Comparison of ENCODE assay signal across 12 cellular contexts in the genomic region with DNA sequence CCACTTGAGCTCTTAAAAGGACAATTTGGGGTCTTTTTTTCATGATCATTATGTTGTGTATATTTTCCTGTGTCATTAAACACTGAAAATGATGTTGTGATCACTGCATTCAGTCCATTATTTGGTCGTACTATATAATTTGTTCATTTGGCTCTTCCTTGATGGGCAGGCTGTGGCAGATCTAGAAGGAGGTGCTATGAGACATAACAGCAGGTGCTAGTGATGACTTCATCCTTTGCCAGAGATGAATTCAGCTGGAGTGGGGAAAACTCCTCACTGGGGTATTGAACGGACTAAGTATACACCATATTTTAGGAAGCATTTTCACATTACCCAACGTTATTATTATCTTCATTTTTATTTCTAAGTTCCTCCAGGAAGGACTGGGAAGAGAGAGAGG. TPM values are rescaled to one million over a fixed set of nuclear protein-coding genes. Genes with fewer than 3 reads are reported as not detected.
A peak's percentile ranks its signal among the peaks of the same experiment; 100 is the strongest.
DNase-seq lines count a peak whose midpoint lies in the region; ATAC-seq and TF ChIP-seq lines count a peak whose summit lies in the region.
"Had no signal": no experiment of that assay in that cellular context is flagged by ENCODE, and none has a peak within 500 bp of the region (broad histone marks: within the 10 kb centered on the region; RNA-seq: fewer than 3 reads in every experiment).

No MANE protein-coding gene starts in this region.

- H3K27ac ChIP-seq in Karpas-422 (ENCODE audit: low read length), result no peak overlapping the region

- DNase-seq in activated CD4-positive, alpha-beta memory T cell treated with anti-CD3 and anti-CD28 coated beads for 36 hours, result no peak
- no peak for DNase-seq in activated CD4-positive, alpha-beta memory T cell treated with anti-CD3 and anti-CD28 coated beads, Interleukin-2, amount 10 ng/mL, durations not matched to agents 7 days and 5 days
- DNase-seq in NCI-H1694 treated with DMSO at 0.1 percent for 48 hours (lab: John Stamatoyannopoulos, UW) (peak; percentile 33), omental fat pad (ENCODE audit: low spot score) (no peak), Karpas-422 (no peak)
- DNase-seq in activated CD8-positive, alpha-beta T cell treated with anti-CD3 and anti-CD28 coated beads, Interleukin-2, amount 10 ng/mL, durations not matched to agents 7 days and 5 days, result no peak
- DNase-seq: MG63, SIG-M5 had no signal

- TF ChIP-seq CTCF in nephron (IDR thresholded peaks at IDR 0.05; ENCODE audit: unreplicated experiment in 3 of 3) (no peak), omental fat pad (IDR thresholded peaks at IDR 0.05) (no peak)

- no peaks in the 10 kb centered on the region for H3K27me3 Mint-ChIP-seq in activated CD4-positive, alpha-beta memory T cell treated with anti-CD3 and anti-CD28 coated beads for 36 hours
- H3K27me3 Mint-ChIP-seq in activated CD4-positive, alpha-beta memory T cell treated with anti-CD3 and anti-CD28 coated beads, Interleukin-2, amount 10 ng/mL, durations not matched to agents 7 days and 5 days, result no peaks in the 10 kb centered on the region
- no peaks in the 10 kb centered on the region for H3K27me3 Mint-ChIP-seq in activated CD8-positive, alpha-beta T cell treated with anti-CD3 and anti-CD28 coated beads, Interleukin-2, amount 10 ng/mL, durations not matched to agents 7 days and 5 days (ENCODE audit: low read depth)
- H3K27me3 Mint-ChIP-seq in nephron (ENCODE audit: low read depth), result peaks cover 6% of the 10 kb centered on the region
- H3K27me3 Mint-ChIP-seq: progenitor cell of endocrine pancreas, type B pancreatic cell had no signal

- no peak overlapping the region for H3K4me2 ChIP-seq in Karpas-422 (ENCODE audit: low read depth, low read length, poor library complexity, severe bottlenecking)

- POLR2A ChIA-PET in activated CD4-positive, alpha-beta memory T cell treated with anti-CD3 and anti-CD28 coated beads for 36 hours (lab: Charles Lee), result no interaction called here
- POLR2A ChIA-PET in activated CD4-positive, alpha-beta memory T cell treated with anti-CD3 and anti-CD28 coated beads, Interleukin-2, amount 10 ng/mL, durations not matched to agents 7 days and 5 days (lab: Charles Lee), result interaction anchor here (1.3 kb wide), 1 partner anchor 11 kb away, joined by 4 read pairs; no protein-coding TSS in a partner anchor
- POLR2A ChIA-PET in activated CD8-positive, alpha-beta T cell treated with anti-CD3 and anti-CD28 coated beads, Interleukin-2, amount 10 ng/mL, durations not matched to agents 7 days and 5 days (lab: Charles Lee), result interaction anchor here (1.0 to 1.6 kb wide), 2 partner anchors 28 to 54 kb away, joined by 3 read pairs; no protein-coding TSS in a partner anchor

- no peak overlapping the region for H3K9ac ChIP-seq in Karpas-422 (ENCODE audit: low read length)

- H3K4me3 ChIP-seq in Karpas-422 (ENCODE audit: low read length), result no peak overlapping the region
- H3K4me3 ChIP-seq: MG63 had no signal

- H3K4me1 Mint-ChIP-seq in activated CD4-positive, alpha-beta memory T cell treated with anti-CD3 and anti-CD28 coated beads for 36 hours (ENCODE audit: low read depth), result peaks cover 57% of the 10 kb centered on the region
- H3K4me1 Mint-ChIP-seq in activated CD4-positive, alpha-beta memory T cell treated with anti-CD3 and anti-CD28 coated beads, Interleukin-2, amount 10 ng/mL, durations not matched to agents 7 days and 5 days, result peaks cover 50% of the 10 kb centered on the region
- H3K4me1 Mint-ChIP-seq in activated CD8-positive, alpha-beta T cell treated with anti-CD3 and anti-CD28 coated beads, Interleukin-2, amount 10 ng/mL, durations not matched to agents 7 days and 5 days (ENCODE audit: low read depth), result peaks cover 71% of the 10 kb centered on the region
- peaks cover 19% of the 10 kb centered on the region for H3K4me1 Mint-ChIP-seq in nephron

- intact Hi-C loops in activated CD4-positive, alpha-beta memory T cell treated with anti-CD3 and anti-CD28 coated beads for 36 hours (cut with micrococcal nuclease), result loop anchor here (2.0 kb wide), 1 partner anchor 29 kb away; no protein-coding TSS in a partner anchor

- peak overlapping the region; percentile 19 for H3K27ac Mint-ChIP-seq in activated CD4-positive, alpha-beta memory T cell treated with anti-CD3 and anti-CD28 coated beads for 36 hours
- no peak overlapping the region for H3K27ac Mint-ChIP-seq in activated CD4-positive, alpha-beta memory T cell treated with anti-CD3 and anti-CD28 coated beads, Interleukin-2, amount 10 ng/mL, durations not matched to agents 7 days and 5 days
- H3K27ac Mint-ChIP-seq in activated CD8-positive, alpha-beta T cell treated with anti-CD3 and anti-CD28 coated beads, Interleukin-2, amount 10 ng/mL, durations not matched to agents 7 days and 5 days, result peak overlapping the region; percentile 14
- peak overlapping the region; percentile 19 to 59 (median 41) for H3K27ac Mint-ChIP-seq in nephron

- H3K4me1 ChIP-seq in Karpas-422 (ENCODE audit: low read length), result peaks cover 8% of the 10 kb centered on the region

- no peak overlapping the region for H3K4me3 Mint-ChIP-seq in activated CD4-positive, alpha-beta memory T cell treated with anti-CD3 and anti-CD28 coated beads for 36 hours
- H3K4me3 Mint-ChIP-seq in activated CD4-positive, alpha-beta memory T cell treated with anti-CD3 and anti-CD28 coated beads, Interleukin-2, amount 10 ng/mL, durations not matched to agents 7 days and 5 days, result no peak overlapping the region
- H3K4me3 Mint-ChIP-seq in activated CD8-positive, alpha-beta T cell treated with anti-CD3 and anti-CD28 coated beads, Interleukin-2, amount 10 ng/mL, durations not matched to agents 7 days and 5 days, result no peak overlapping the region
- H3K4me3 Mint-ChIP-seq in nephron, result peak overlapping the region in 2 of 3 experiments; percentile 15 to 56

- H3K79me2 ChIP-seq in Karpas-422 (ENCODE audit: low read length), result no peaks in the 10 kb centered on the region

- no peak overlapping the region for H2AFZ ChIP-seq in Karpas-422 (ENCODE audit: low read length)

- no peaks in the 10 kb centered on the region for H3K36me3 ChIP-seq in Karpas-422 (ENCODE audit: insufficient read depth, low read length)
- H3K36me3 ChIP-seq: MG63 had no signal

- ATAC-seq in activated CD8-positive, alpha-beta T cell treated with anti-CD3 and anti-CD28 coated beads, Interleukin-2, amount 10 ng/mL, durations not matched to agents 7 days and 5 days, result no peak
- ATAC-seq in omental fat pad (ENCODE audit: low FRiP score) (no peak), HG03280 (IDR thresholded peaks at IDR 0.05; ENCODE audit: unreplicated experiment) (no peak)

- H3K9me3 ChIP-seq in Karpas-422 (ENCODE audit: low read length), result no peaks in the 10 kb centered on the region
- H3K9me3 ChIP-seq: MG63 had no signal

- no peaks in the 10 kb centered on the region for H3K9me2 ChIP-seq in Karpas-422 (replicated peaks; ENCODE audit: insufficient read depth, low read length)

- CTCF ChIA-PET in activated CD4-positive, alpha-beta memory T cell treated with anti-CD3 and anti-CD28 coated beads for 36 hours (lab: Charles Lee), result interaction anchor here (1.1 kb wide), 1 partner anchor 64 kb away, joined by 5 read pairs; no protein-coding TSS in a partner anchor
- CTCF ChIA-PET in activated CD4-positive, alpha-beta memory T cell treated with anti-CD3 and anti-CD28 coated beads, Interleukin-2, amount 10 ng/mL, durations not matched to agents 7 days and 5 days (lab: Charles Lee), result interaction anchor here (1.3 to 2.0 kb wide), 2 partner anchors 11 to 64 kb away, joined by 4 to 8 read pairs; no protein-coding TSS in a partner anchor
- CTCF ChIA-PET in activated CD8-positive, alpha-beta T cell treated with anti-CD3 and anti-CD28 coated beads, Interleukin-2, amount 10 ng/mL, durations not matched to agents 7 days and 5 days (lab: Charles Lee), result interaction anchor here (0.9 to 3.8 kb wide), 7 partner anchors 9 to 64 kb away, joined by 3 to 23 read pairs (median 4); no protein-coding TSS in a partner anchor

- no peaks in the 10 kb centered on the region for H3K9me3 Mint-ChIP-seq in activated CD4-positive, alpha-beta memory T cell treated with anti-CD3 and anti-CD28 coated beads for 36 hours
- H3K9me3 Mint-ChIP-seq in activated CD4-positive, alpha-beta memory T cell treated with anti-CD3 and anti-CD28 coated beads, Interleukin-2, amount 10 ng/mL, durations not matched to agents 7 days and 5 days, result no peaks in the 10 kb centered on the region
- H3K9me3 Mint-ChIP-seq in activated CD8-positive, alpha-beta T cell treated with anti-CD3 and anti-CD28 coated beads, Interleukin-2, amount 10 ng/mL, durations not matched to agents 7 days and 5 days (ENCODE audit: insufficient read depth), result no peaks in the 10 kb centered on the region
- no peaks in the 10 kb centered on the region for H3K9me3 Mint-ChIP-seq in nephron

- H3K36me3 Mint-ChIP-seq in activated CD4-positive, alpha-beta memory T cell treated with anti-CD3 and anti-CD28 coated beads for 36 hours, result peaks cover 14% of the 10 kb centered on the region
- peaks cover 23% of the 10 kb centered on the region for H3K36me3 Mint-ChIP-seq in activated CD4-positive, alpha-beta memory T cell treated with anti-CD3 and anti-CD28 coated beads, Interleukin-2, amount 10 ng/mL, durations not matched to agents 7 days and 5 days (ENCODE audit: low read depth)
- H3K36me3 Mint-ChIP-seq in activated CD8-positive, alpha-beta T cell treated with anti-CD3 and anti-CD28 coated beads, Interleukin-2, amount 10 ng/mL, durations not matched to agents 7 days and 5 days (ENCODE audit: low read depth), result peaks cover 25% of the 10 kb centered on the region
- H3K36me3 Mint-ChIP-seq in nephron (ENCODE audit: low read depth), result no peaks in the 10 kb centered on the region

- no peaks in the 10 kb centered on the region for H3K27me3 ChIP-seq in Karpas-422 (ENCODE audit: low read length)
- H3K27me3 ChIP-seq: MG63 had no signal

- H4K20me1 ChIP-seq in Karpas-422 (ENCODE audit: insufficient read depth, low read depth, low read length), result peaks cover 5% of the 10 kb centered on the region; the same call in 1 of the 2 replicates

RNA-seq across cellular contexts. Expression of gene CMTM7, which starts 12.0 kb away (rescaled TPM):
- 10 to 100 TPM; 46.1 to 47.1 TPM for total RNA-seq in activated CD4-positive, alpha-beta memory T cell treated with anti-CD3 and anti-CD28 coated beads for 36 hours
- 10 to 100 TPM; 47.0 to 47.3 TPM for total RNA-seq in activated CD4-positive, alpha-beta memory T cell treated with anti-CD3 and anti-CD28 coated beads, Interleukin-2, amount 10 ng/mL, durations not matched to agents 7 days and 5 days
- total RNA-seq in activated CD8-positive, alpha-beta T cell treated with anti-CD3 and anti-CD28 coated beads, Interleukin-2, amount 10 ng/mL, durations not matched to agents 7 days and 5 days, result 10 to 100 TPM; 38.3 to 42.3 TPM
- total RNA-seq in omental fat pad, result 10 to 100 TPM; 18.0 to 34.7 (median 31.3) TPM
- total RNA-seq in Karpas-422 (2014; rRNA removed; shearing (Covaris generic); ENCODE audit: low replicate concordance), result 7.1 and 8.9 TPM in 2 replicates

Comparison
In these comparisons a context has a peak if more than half of its experiments do, and no peak if none do; other contexts are left out.
1. H3K4me3 Mint-ChIP-seq: peak in nephron (2 of 3); none in activated CD4-positive, alpha-beta memory T cell treated with anti-CD3 and anti-CD28 coated beads for 36 hours (single experiment), activated CD4-positive, alpha-beta memory T cell treated with anti-CD3 and anti-CD28 coated beads, Interleukin-2, amount 10 ng/mL, durations not matched to agents 7 days and 5 days (single experiment) and activated CD8-positive, alpha-beta T cell treated with anti-CD3 and anti-CD28 coated beads, Interleukin-2, amount 10 ng/mL, durations not matched to agents 7 days and 5 days (single experiment).